Comparison of ENCODE assay signal across 1 cellular context in genomic region chr1:121519042-121519755, GRCh38.
A peak's percentile ranks its signal among the peaks of the same experiment; 100 is the strongest.
TF ChIP-seq lines count a peak whose summit lies in the region.

No MANE protein-coding gene starts in this region.

TF ChIP-seq in HEK293, 187 proteins besides CTCF, POLR2A, EP300 and RAD21 (continued from another document and continues in another):
- peak; percentile 72 for TF ChIP-seq ZBTB48 (tag by site-specific recombination; IDR thresholded peaks at IDR 0.05)
- TF ChIP-seq ZNF132 (tag by site-specific recombination; IDR thresholded peaks at IDR 0.05; ENCODE audit: borderline replicate concordance), result no peak
- no peak for TF ChIP-seq ZNF791 (tag by site-specific recombination; IDR thresholded peaks at IDR 0.05)
- TF ChIP-seq HOXC10 (CRISPR knock-in tag; IDR thresholded peaks at IDR 0.05), result no peak
- peak; percentile 59; the same call in 1 of the 2 replicates for TF ChIP-seq ZNF335 (tag by site-specific recombination; conservative IDR thresholded peaks at IDR 0.05)
- peak; percentile 58 for TF ChIP-seq SP2 (tag by site-specific recombination; IDR thresholded peaks at IDR 0.05)
- TF ChIP-seq REPIN1 (tag by site-specific recombination; IDR thresholded peaks at IDR 0.05; ENCODE audit: low read depth), result no peak
- no peak for TF ChIP-seq MEIS1 (CRISPR knock-in tag; IDR thresholded peaks at IDR 0.05; ENCODE audit: borderline replicate concordance)
- peak; percentile 36; the same call in 1 of the 2 replicates for TF ChIP-seq ZNF629 (tag by site-specific recombination; IDR thresholded peaks at IDR 0.05)
- no peak for TF ChIP-seq ZNF645 (tag by site-specific recombination; IDR thresholded peaks at IDR 0.05)
- peak; percentile 36 for TF ChIP-seq KLF1 (tag by site-specific recombination; IDR thresholded peaks at IDR 0.05)
- peak; percentile 34; the same call in 1 of the 2 replicates for TF ChIP-seq ZNF660 (tag by site-specific recombination; IDR thresholded peaks at IDR 0.05)
- TF ChIP-seq ZSCAN23 (tag by site-specific recombination; IDR thresholded peaks at IDR 0.05), result no peak
- TF ChIP-seq ZSCAN30 (tag by site-specific recombination; IDR thresholded peaks at IDR 0.05), result peak; percentile 55; the same call in 1 of the 2 replicates
- no peak for TF ChIP-seq ZNF18 (tag by site-specific recombination; IDR thresholded peaks at IDR 0.05)
- no peak for TF ChIP-seq ZNF701 (tag by site-specific recombination; IDR thresholded peaks at IDR 0.05)
- TF ChIP-seq ZNF596 (tag by site-specific recombination; IDR thresholded peaks at IDR 0.05), result no peak
- 0 out of 2 replicates have a peak, but pooled peaks have one; percentile 19 for TF ChIP-seq ZSCAN16 (tag by site-specific recombination; IDR thresholded peaks at IDR 0.05)
- TF ChIP-seq ZNF521 (tag by site-specific recombination; IDR thresholded peaks at IDR 0.05), result no peak
- peak; percentile 54; the same call in 1 of the 2 replicates for TF ChIP-seq SP7 (tag by site-specific recombination; IDR thresholded peaks at IDR 0.05)
- TF ChIP-seq KLF8 (tag by site-specific recombination; IDR thresholded peaks at IDR 0.05), result no peak; the same call in none of the 2 replicates
- TF ChIP-seq ZNF692 (tag by site-specific recombination; IDR thresholded peaks at IDR 0.05), result peak; percentile 70; the same call in 1 of the 2 replicates
- no peak for TF ChIP-seq ZNF391 (tag by site-specific recombination; IDR thresholded peaks at IDR 0.05; ENCODE audit: borderline replicate concordance, low read depth)
- no peak for TF ChIP-seq KLF16 (tag by site-specific recombination; IDR thresholded peaks at IDR 0.05)
- no peak for TF ChIP-seq ZNF560 (tag by site-specific recombination; IDR thresholded peaks at IDR 0.05; ENCODE audit: borderline replicate concordance)
- TF ChIP-seq ZNF777 (tag by site-specific recombination; IDR thresholded peaks at IDR 0.05; ENCODE audit: borderline replicate concordance), result no peak
- no peak for TF ChIP-seq ZNF121 (tag by site-specific recombination; IDR thresholded peaks at IDR 0.05)
- TF ChIP-seq ZNF548 (tag by site-specific recombination; IDR thresholded peaks at IDR 0.05), result no peak
- no peak for TF ChIP-seq ZNF175 (tag by site-specific recombination; IDR thresholded peaks at IDR 0.05)
- no peak for TF ChIP-seq ZNF23 (tag by site-specific recombination; IDR thresholded peaks at IDR 0.05; ENCODE audit: borderline replicate concordance)
- TF ChIP-seq ZNF140 (tag by site-specific recombination; IDR thresholded peaks at IDR 0.05), result no peak
- no peak for TF ChIP-seq PRDM6 (tag by site-specific recombination; IDR thresholded peaks at IDR 0.05)
- TF ChIP-seq ZNF223 (tag by site-specific recombination; IDR thresholded peaks at IDR 0.05), result no peak
- TF ChIP-seq ZNF146 (tag by site-specific recombination; IDR thresholded peaks at IDR 0.05), result no peak; the same call in 1 of the 2 replicates
- no peak for TF ChIP-seq ZNF473 (tag by site-specific recombination; IDR thresholded peaks at IDR 0.05)
- TF ChIP-seq ZNF211 (tag by site-specific recombination; IDR thresholded peaks at IDR 0.05; ENCODE audit: low read depth), result no peak
- no peak for TF ChIP-seq IKZF3 (tag by site-specific recombination; IDR thresholded peaks at IDR 0.05)
- no peak for TF ChIP-seq OSR2 (tag by site-specific recombination; IDR thresholded peaks at IDR 0.05)
- TF ChIP-seq ZNF24 (tag by site-specific recombination; IDR thresholded peaks at IDR 0.05), result 0 out of 2 replicates have a peak, but pooled peaks have one; percentile 26
- TF ChIP-seq ZNF26 (tag by site-specific recombination; IDR thresholded peaks at IDR 0.05), result no peak
- no peak for TF ChIP-seq ZBTB49 (tag by site-specific recombination; IDR thresholded peaks at IDR 0.05; ENCODE audit: low read depth)
- TF ChIP-seq TRIM28 (IDR thresholded peaks at IDR 0.05; ENCODE audit: borderline replicate concordance, low read length), result no peak
- TF ChIP-seq ZNF280C (tag by site-specific recombination; IDR thresholded peaks at IDR 0.05), result no peak
- TF ChIP-seq SETDB1 (IDR thresholded peaks at IDR 0.05; ENCODE audit: insufficient read length, low read length), result peak; percentile 6
- TF ChIP-seq HOXA7 (CRISPR knock-in tag; IDR thresholded peaks at IDR 0.05; ENCODE audit: borderline replicate concordance), result no peak
- TF ChIP-seq ZNF157 (tag by site-specific recombination; IDR thresholded peaks at IDR 0.05), result no peak
- TF ChIP-seq ZBTB11 (tag by site-specific recombination; conservative IDR thresholded peaks at IDR 0.05; ENCODE audit: low read depth), result no peak; the same call in 1 of the 2 replicates
- no peak for TF ChIP-seq ZNF248 (tag by site-specific recombination; IDR thresholded peaks at IDR 0.05)
- peak; percentile 73 for TF ChIP-seq ZIC2 (tag by site-specific recombination; IDR thresholded peaks at IDR 0.05)
- no peak for TF ChIP-seq ZNF169 (tag by site-specific recombination; IDR thresholded peaks at IDR 0.05)
- TF ChIP-seq ZBTB17 (tag by site-specific recombination; IDR thresholded peaks at IDR 0.05), result peak; percentile 89
- no peak for TF ChIP-seq ZNF610 (tag by site-specific recombination; IDR thresholded peaks at IDR 0.05; ENCODE audit: borderline replicate concordance)
- no peak for TF ChIP-seq ZNF549 (tag by site-specific recombination; IDR thresholded peaks at IDR 0.05)
- TF ChIP-seq ZSCAN18 (tag by site-specific recombination; IDR thresholded peaks at IDR 0.05), result no peak
